Comparison of ENCODE assay signal across 1 cellular context in genomic region chr1:59083946-59084865, GRCh38.
A peak's percentile ranks its signal among the peaks of the same experiment; 100 is the strongest.
TF ChIP-seq lines count a peak whose summit lies in the region.

No MANE protein-coding gene starts in this region.

TF ChIP-seq in K562, 482 proteins besides CTCF, POLR2A, EP300 and RAD21 (continued from another document):
- TF ChIP-seq ZNF280B (CRISPR knock-in tag; IDR thresholded peaks at IDR 0.05) (no peak), ARID4B (CRISPR knock-in tag; IDR thresholded peaks at IDR 0.05) (no peak), HDAC3 (IDR thresholded peaks at IDR 0.05; ENCODE audit: borderline replicate concordance, partially characterized antibody) (no peak), CTBP1 (IDR thresholded peaks at IDR 0.05; ENCODE audit: borderline replicate concordance) (0 out of 2 replicates have a peak, but pooled peaks have one; percentile 12), USF2 (CRISPR knock-in tag; IDR thresholded peaks at IDR 0.05) (no peak), GABPA (tag; conservative IDR thresholded peaks at IDR 0.05; ENCODE audit: low read depth) (0 out of 2 replicates have a peak, but pooled peaks have one; percentile 37), EGR1 (conservative IDR thresholded peaks at IDR 0.05) (no peak), ZNF583 (CRISPR knock-in tag; IDR thresholded peaks at IDR 0.05) (0 out of 2 replicates have a peak, but pooled peaks have one; percentile 12), ZNF561 (CRISPR knock-in tag; conservative IDR thresholded peaks at IDR 0.05) (no peak), L3MBTL2 (IDR thresholded peaks at IDR 0.05) (peak; percentile 41; the same call in 1 of the 2 replicates), ZNF589 (CRISPR knock-in tag; IDR thresholded peaks at IDR 0.05; ENCODE audit: low read depth) (0 out of 2 replicates have a peak, but pooled peaks have one; percentile 40), TAF9B (IDR thresholded peaks at IDR 0.05; ENCODE audit: partially characterized antibody) (no peak)
